Comparison of ENCODE assay signal across 11 cellular contexts in genomic region chr9:129480705-129481104, GRCh38.
DNase-seq lines count a peak whose midpoint lies in the region; ATAC-seq lines count a peak whose summit lies in the region.
"Had no signal": no experiment of that assay in that cellular context is flagged by ENCODE, and none has a peak within 500 bp of the region (broad histone marks: within the 10 kb centered on the region; RNA-seq: fewer than 3 reads in every experiment).

No MANE protein-coding gene starts in this region.

- ATAC-seq in CD4-positive, CD25-positive, alpha-beta regulatory T cell (ENCODE audit: low read depth in 2 of 2): no peak
- no peak for ATAC-seq in activated T-helper 17 cell treated with anti-CD3 and anti-CD28 coated beads, Interleukin-2, amount 50 U/mL, for 72 hours (replicated peaks)
- ATAC-seq in HG02970 (IDR thresholded peaks at IDR 0.05; ENCODE audit: low FRiP score, unreplicated experiment) (no peak), GM19023 (IDR thresholded peaks at IDR 0.05; ENCODE audit: unreplicated experiment) (no peak), HG03175 (IDR thresholded peaks at IDR 0.05; ENCODE audit: unreplicated experiment) (no peak)
- ATAC-seq: left colon had no signal

- no peak overlapping the region for H3K4me3 ChIP-seq in CD4-positive, CD25-positive, alpha-beta regulatory T cell (ENCODE audit: low read depth, low read length)
- H3K4me3 ChIP-seq in skeletal muscle tissue (ENCODE audit: low read length in 3 of 3): no peak overlapping the region

- H3K9me3 Mint-ChIP-seq in CD4-positive, CD25-positive, alpha-beta regulatory T cell: peaks cover 0 to 2% (median 0%) of the 10 kb centered on the region in 7 donors
- no peaks in the 10 kb centered on the region for H3K9me3 Mint-ChIP-seq in activated T-helper 17 cell treated with anti-CD3 and anti-CD28 coated beads, Interleukin-2, amount 50 U/mL, for 72 hours

- no peaks in the 10 kb centered on the region for H3K36me3 Mint-ChIP-seq in CD4-positive, CD25-positive, alpha-beta regulatory T cell
- H3K36me3 Mint-ChIP-seq in activated T-helper 17 cell treated with anti-CD3 and anti-CD28 coated beads, Interleukin-2, amount 50 U/mL, for 72 hours (ENCODE audit: low read depth): peaks cover 4% of the 10 kb centered on the region

- H3K4me1 Mint-ChIP-seq in CD4-positive, CD25-positive, alpha-beta regulatory T cell: peaks cover 0 to 24% (median 10%) of the 10 kb centered on the region in 4 donors
- peaks cover 14% of the 10 kb centered on the region for H3K4me1 Mint-ChIP-seq in activated T-helper 17 cell treated with anti-CD3 and anti-CD28 coated beads, Interleukin-2, amount 50 U/mL, for 72 hours

- peak overlapping the region; percentile 44 to 88 (median 74) for H3K4me3 Mint-ChIP-seq in CD4-positive, CD25-positive, alpha-beta regulatory T cell
- H3K4me3 Mint-ChIP-seq in activated T-helper 17 cell treated with anti-CD3 and anti-CD28 coated beads, Interleukin-2, amount 50 U/mL, for 72 hours: peak overlapping the region; percentile 55

- H3K27me3 ChIP-seq in CD4-positive, CD25-positive, alpha-beta regulatory T cell (ENCODE audit: control insufficient read depth, insufficient read depth, low read length): peaks cover 3% of the 10 kb centered on the region
- H3K27me3 ChIP-seq in layer of hippocampus (ENCODE audit: control insufficient read depth, insufficient read depth, low read length) (no peaks in the 10 kb centered on the region), skeletal muscle tissue (ENCODE audit: control insufficient read depth in 3 of 3, insufficient read depth in 3 of 3, low read length in 3 of 3) (no peaks in the 10 kb centered on the region)

- peak overlapping the region in 1 of 3 donors; percentile 20 for H3K9ac ChIP-seq in skeletal muscle tissue (ENCODE audit: low read depth in 1 of 3, low read length in 3 of 3)

- peaks cover 13% of the 10 kb centered on the region for H3K27me3 Mint-ChIP-seq in CD4-positive, CD25-positive, alpha-beta regulatory T cell
- H3K27me3 Mint-ChIP-seq in activated T-helper 17 cell treated with anti-CD3 and anti-CD28 coated beads, Interleukin-2, amount 50 U/mL, for 72 hours: no peaks in the 10 kb centered on the region

- H3K27ac Mint-ChIP-seq in CD4-positive, CD25-positive, alpha-beta regulatory T cell: peak overlapping the region in 1 of 3 donors; percentile 32
- no peak overlapping the region for H3K27ac Mint-ChIP-seq in activated T-helper 17 cell treated with anti-CD3 and anti-CD28 coated beads, Interleukin-2, amount 50 U/mL, for 72 hours

- DNase-seq in CD4-positive, CD25-positive, alpha-beta regulatory T cell: no peak
- DNase-seq in stimulated activated CD4-positive, alpha-beta T cell treated with anti-CD3 and anti-CD28 coated beads, Interleukin-15, amount 100 ng/mL, for 24 hours: no peak
- DNase-seq: KG1, left colon, NCI-H2081 had no signal

- H3K36me3 ChIP-seq in CD4-positive, CD25-positive, alpha-beta regulatory T cell (ENCODE audit: control insufficient read depth, insufficient read depth, low read length): no peaks in the 10 kb centered on the region
- no peaks in the 10 kb centered on the region for H3K36me3 ChIP-seq in skeletal muscle tissue (ENCODE audit: control insufficient read depth in 3 of 3, insufficient read depth in 3 of 3, low read length in 3 of 3)

- H3K27ac ChIP-seq in CD4-positive, CD25-positive, alpha-beta regulatory T cell (ENCODE audit: insufficient read depth, low read length, poor library complexity, severe bottlenecking): no peak overlapping the region
- H3K27ac ChIP-seq in layer of hippocampus (ENCODE audit: low read depth, low read length) (peak overlapping the region; percentile 59), skeletal muscle tissue (ENCODE audit: low read depth, low read length) (peak overlapping the region; percentile 100)

- H3K4me1 ChIP-seq in CD4-positive, CD25-positive, alpha-beta regulatory T cell (ENCODE audit: control insufficient read depth, insufficient read depth, low read length, poor library complexity, severe bottlenecking): peaks cover 28% of the 10 kb centered on the region
- H3K4me1 ChIP-seq in skeletal muscle tissue (ENCODE audit: control insufficient read depth in 3 of 3, insufficient read depth in 3 of 3, low read length in 3 of 3): peaks cover 35 to 46% (median 40%) of the 10 kb centered on the region in 3 donors

- no peaks in the 10 kb centered on the region for H3K9me3 ChIP-seq in CD4-positive, CD25-positive, alpha-beta regulatory T cell (ENCODE audit: control insufficient read depth in 2 of 2, low read length in 2 of 2)
- H3K9me3 ChIP-seq in skeletal muscle tissue (ENCODE audit: control insufficient read depth in 3 of 3, low read length in 3 of 3): no peaks in the 10 kb centered on the region
